8 cellular contexts compared by ENCODE assay signal in the genomic region with DNA sequence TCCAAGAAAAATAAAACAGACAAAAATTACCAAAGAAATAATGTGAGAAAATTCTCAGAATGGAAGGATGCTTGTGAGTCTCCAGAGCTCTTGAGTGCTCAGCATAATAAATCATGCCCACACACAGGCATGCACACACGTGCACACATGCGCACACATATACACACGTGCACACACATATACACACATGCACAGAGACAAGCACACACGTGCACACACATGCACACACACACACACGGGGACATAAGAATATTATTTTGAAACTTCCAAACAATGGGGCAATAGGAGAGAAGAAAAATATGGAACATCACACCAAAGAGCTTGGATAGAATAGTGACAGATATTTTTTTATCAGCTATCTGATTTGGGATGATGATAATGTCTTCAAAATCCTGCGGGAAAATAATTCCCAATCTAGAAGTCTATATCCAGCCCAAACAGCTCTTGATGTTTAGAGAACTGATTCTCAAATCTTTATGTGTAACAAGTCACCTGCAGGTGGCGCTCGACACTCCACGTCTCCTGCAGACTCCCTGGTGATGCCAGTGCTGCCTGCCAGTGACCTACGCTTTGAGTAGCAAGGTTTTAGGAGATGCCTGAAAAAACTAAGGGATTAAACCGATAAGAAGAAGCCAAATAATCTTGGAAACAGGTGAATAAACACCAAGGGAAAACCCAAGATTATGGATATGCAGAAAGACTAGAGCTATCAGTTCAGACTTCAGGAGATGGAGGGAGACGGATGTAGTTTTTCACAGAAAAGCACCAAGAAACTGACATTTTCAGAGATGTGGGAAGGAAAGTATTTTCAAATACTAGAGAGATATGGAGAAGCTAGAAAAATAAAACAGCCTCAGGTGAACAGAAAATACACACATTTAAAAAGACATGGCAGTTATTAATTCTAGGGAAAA.
DNase-seq lines count a peak whose midpoint lies in the region; ATAC-seq and TF ChIP-seq lines count a peak whose summit lies in the region.

No MANE protein-coding gene starts in this region.

- no peaks in the 10 kb centered on the region for H3K9me3 Mint-ChIP-seq in activated CD4-positive, alpha-beta T cell treated with anti-CD3 and anti-CD28 coated beads, Interleukin-2, amount 10 ng/mL, durations not matched to agents 7 days and 5 days
- H3K9me3 Mint-ChIP-seq in mesothelial cell of epicardium, result no peaks in the 10 kb centered on the region

- no peak overlapping the region for H3K4me3 Mint-ChIP-seq in activated CD4-positive, alpha-beta T cell treated with anti-CD3 and anti-CD28 coated beads, Interleukin-2, amount 10 ng/mL, durations not matched to agents 7 days and 5 days
- no peak overlapping the region for H3K4me3 Mint-ChIP-seq in mesothelial cell of epicardium

- peak; percentile 68 for ATAC-seq in HG02938 (IDR thresholded peaks at IDR 0.05; ENCODE audit: unreplicated experiment)

- peaks cover 11% of the 10 kb centered on the region for H3K27me3 Mint-ChIP-seq in activated CD4-positive, alpha-beta T cell treated with anti-CD3 and anti-CD28 coated beads, Interleukin-2, amount 10 ng/mL, durations not matched to agents 7 days and 5 days
- H3K27me3 Mint-ChIP-seq in mesothelial cell of epicardium (ENCODE audit: low read depth), result no peaks in the 10 kb centered on the region

- CTCF ChIA-PET in activated CD4-positive, alpha-beta T cell treated with anti-CD3 and anti-CD28 coated beads, Interleukin-2, amount 10 ng/mL, durations not matched to agents 7 days and 5 days (lab: Charles Lee), result interaction anchor here (0.6 to 0.7 kb wide), 3 partner anchors 10 to 723 kb away, joined by 3 to 4 read pairs (median 3); no protein-coding TSS in a partner anchor

- peak; percentile 61 for TF ChIP-seq CTCF in mesothelial cell of epicardium (IDR thresholded peaks at IDR 0.05; ENCODE audit: unreplicated experiment)

- H3K36me3 Mint-ChIP-seq in activated CD4-positive, alpha-beta T cell treated with anti-CD3 and anti-CD28 coated beads, Interleukin-2, amount 10 ng/mL, durations not matched to agents 7 days and 5 days (ENCODE audit: low read depth), result no peaks in the 10 kb centered on the region
- no peaks in the 10 kb centered on the region for H3K36me3 Mint-ChIP-seq in mesothelial cell of epicardium

- no peak overlapping the region for H3K27ac Mint-ChIP-seq in activated CD4-positive, alpha-beta T cell treated with anti-CD3 and anti-CD28 coated beads, Interleukin-2, amount 10 ng/mL, durations not matched to agents 7 days and 5 days
- H3K27ac Mint-ChIP-seq in mesothelial cell of epicardium, result no peak overlapping the region

- POLR2A ChIA-PET in activated CD4-positive, alpha-beta T cell treated with anti-CD3 and anti-CD28 coated beads, Interleukin-2, amount 10 ng/mL, durations not matched to agents 7 days and 5 days (lab: Charles Lee), result no interaction called here

- peak; percentile 32 to 76 (median 72) for DNase-seq in NCI-H1417 (lab: John Stamatoyannopoulos, UW)
- no peak for DNase-seq in NCI-H1417 treated with DMSO at 0.1 percent for 48 hours (lab: John Stamatoyannopoulos, UW)
- DNase-seq in NCI-H2196 (lab: John Stamatoyannopoulos, UW; ENCODE audit: unreplicated experiment), result peak; percentile 61
- DNase-seq in activated CD4-positive, alpha-beta T cell treated with anti-CD3 and anti-CD28 coated beads, Interleukin-2, amount 10 ng/mL, durations not matched to agents 7 days and 5 days, result peak; percentile 70
- DNase-seq in ecto neural progenitor cell (ENCODE audit: low spot score), result peak; percentile 82
- peak; percentile 58 to 79 for DNase-seq in mesothelial cell of epicardium (ENCODE audit: low spot score in 2 of 2, unreplicated experiment in 2 of 2)
- DNase-seq in stimulated activated CD8-positive, alpha-beta memory T cell treated with anti-CD3 and anti-CD28 coated beads, Interleukin-4, amount 100 ng/mL, for 48 hours, result peak; percentile 90

- no peaks in the 10 kb centered on the region for H3K4me1 Mint-ChIP-seq in activated CD4-positive, alpha-beta T cell treated with anti-CD3 and anti-CD28 coated beads, Interleukin-2, amount 10 ng/mL, durations not matched to agents 7 days and 5 days
- H3K4me1 Mint-ChIP-seq in mesothelial cell of epicardium, result peaks cover 2% of the 10 kb centered on the region
